Comparison of ENCODE assay signal across 24 cellular contexts in genomic region chr18:11251229-11251890, GRCh38.
DNase-seq lines count a peak whose midpoint lies in the region; ATAC-seq, FAIRE-seq and TF ChIP-seq lines count a peak whose summit lies in the region.
"Had no signal": no experiment of that assay in that cellular context is flagged by ENCODE, and none has a peak within 500 bp of the region (broad histone marks: within the 10 kb centered on the region; RNA-seq: fewer than 3 reads in every experiment).

No MANE protein-coding gene starts in this region.

- CTCF ChIA-PET in HepG2 (lab: Yijun Ruan, JAX; ENCODE audit: low intra/inter-chr PET ratio, low total read pairs) = no interaction called here
- CTCF ChIA-PET in activated CD4-positive, alpha-beta T cell treated with anti-CD3 and anti-CD28 coated beads, Interleukin-2, amount 10 ng/mL, durations not matched to agents 7 days and 5 days (lab: Charles Lee) = no interaction called here

- H3K4me3 ChIP-seq in right lobe of liver (no peak overlapping the region), HepG2 (replicated peaks in 1 of 3; ENCODE audit: insufficient read depth in 1 of 3, low read depth in 2 of 3, low read length in 3 of 3) (no peak overlapping the region)
- H3K4me3 ChIP-seq: heart right ventricle, vagina had no signal

- H3K4me1 ChIP-seq in right lobe of liver = peaks cover 0 to 9% (median 0%) of the 10 kb centered on the region in 4 donors
- no peaks in the 10 kb centered on the region for H3K4me1 ChIP-seq in HepG2 (ENCODE audit: insufficient read depth, low read length)
- H3K4me1 ChIP-seq: vagina had no signal

- H3K9me3 ChIP-seq in right lobe of liver = no peaks in the 10 kb centered on the region
- H3K9me3 ChIP-seq in HepG2 (ENCODE audit: low read length) = no peaks in the 10 kb centered on the region
- H3K9me3 ChIP-seq: heart right ventricle, vagina had no signal

- in situ Hi-C loops in HepG2 (cut with HindIII; ENCODE audit: extremely low pct_ligation_motif_present, low pct_unique_long_range_greater_than_20kb) = no loop called here

- H3K4me1 Mint-ChIP-seq in naive thymus-derived CD8-positive, alpha-beta T cell = no peaks in the 10 kb centered on the region
- no peaks in the 10 kb centered on the region for H3K4me1 Mint-ChIP-seq in activated CD4-positive, alpha-beta T cell treated with anti-CD3 and anti-CD28 coated beads, Interleukin-2, amount 10 ng/mL, durations not matched to agents 7 days and 5 days
- H3K4me1 Mint-ChIP-seq: activated CD4-positive, alpha-beta T cell treated with anti-CD3 and anti-CD28 coated beads for 36 hours had no signal

- ATAC-seq in right lobe of liver (peak; percentile 41 to 65 (median 54)), HepG2 (no peak), HG02678 (IDR thresholded peaks at IDR 0.05; ENCODE audit: unreplicated experiment) (no peak)
- no peak for ATAC-seq in naive thymus-derived CD8-positive, alpha-beta T cell
- ATAC-seq: activated CD4-positive, alpha-beta T cell treated with anti-CD3 and anti-CD28 coated beads for 36 hours; CD8-positive, alpha-beta T cell; PC-3 had no signal

- no peak for TF ChIP-seq RAD21 in HepG2 (CRISPR knock-in tag; IDR thresholded peaks at IDR 0.05)

- BruUV-seq in HepG2 (replicated peaks; lab: Mats Ljungman, UMichigan) = no TSS peak

- peaks cover 0 to 23% (median 2%) of the 10 kb centered on the region in 5 donors for H3K27me3 Mint-ChIP-seq in naive thymus-derived CD8-positive, alpha-beta T cell
- H3K27me3 Mint-ChIP-seq in activated CD4-positive, alpha-beta T cell treated with anti-CD3 and anti-CD28 coated beads, Interleukin-2, amount 10 ng/mL, durations not matched to agents 7 days and 5 days = no peaks in the 10 kb centered on the region

- intact Hi-C loops in right lobe of liver (cut with DNase I) = no loop called here
- intact Hi-C loops in HepG2 (cut with micrococcal nuclease; ENCODE audit: unreplicated experiment) = no loop called here

- POLR2A ChIA-PET in HepG2 (lab: Yijun Ruan, JAX) = no interaction called here
- POLR2A ChIA-PET in naive thymus-derived CD8-positive, alpha-beta T cell (lab: Charles Lee) = no interaction called here
- POLR2A ChIA-PET in activated CD4-positive, alpha-beta T cell treated with anti-CD3 and anti-CD28 coated beads, Interleukin-2, amount 10 ng/mL, durations not matched to agents 7 days and 5 days (lab: Charles Lee) = no interaction called here

- TF ChIP-seq EP300 in HepG2 (IDR thresholded peaks at IDR 0.05; ENCODE audit: low read depth in 2 of 2, low read length in 2 of 2) (no peak), HepG2 (CRISPR knock-in tag; IDR thresholded peaks at IDR 0.05; ENCODE audit: borderline replicate concordance) (no peak)

- no peak overlapping the region for H3K4me3 Mint-ChIP-seq in naive thymus-derived CD8-positive, alpha-beta T cell
- H3K4me3 Mint-ChIP-seq in activated CD4-positive, alpha-beta T cell treated with anti-CD3 and anti-CD28 coated beads, Interleukin-2, amount 10 ng/mL, durations not matched to agents 7 days and 5 days = no peak overlapping the region
- H3K4me3 Mint-ChIP-seq: activated CD4-positive, alpha-beta T cell treated with anti-CD3 and anti-CD28 coated beads for 36 hours; CD8-positive, alpha-beta T cell had no signal

- WGBS in right lobe of liver (ENCODE audit: insufficient coverage, low coverage, low lambda C conversion rate, missing lambda C conversion rate) = 24% methylated on average over 2 of the region's 2 CpGs
- 0% methylated on average over 2 of the region's 2 CpGs for WGBS in HepG2 (ENCODE audit: low lambda C conversion rate)

- H2AFZ ChIP-seq in HepG2 (ENCODE audit: low read length) = no peak overlapping the region

- H3K36me3 Mint-ChIP-seq in naive thymus-derived CD8-positive, alpha-beta T cell = no peaks in the 10 kb centered on the region
- no peaks in the 10 kb centered on the region for H3K36me3 Mint-ChIP-seq in activated CD4-positive, alpha-beta T cell treated with anti-CD3 and anti-CD28 coated beads, Interleukin-2, amount 10 ng/mL, durations not matched to agents 7 days and 5 days (ENCODE audit: low read depth)
- H3K36me3 Mint-ChIP-seq: CD8-positive, alpha-beta T cell had no signal

- H3K36me3 ChIP-seq in right lobe of liver (no peaks in the 10 kb centered on the region), HepG2 (replicated peaks in 1 of 2; ENCODE audit: control insufficient read depth in 1 of 2, insufficient read depth in 2 of 2, low read length in 2 of 2) (no peaks in the 10 kb centered on the region)
- H3K36me3 ChIP-seq: heart right ventricle, vagina had no signal

- no peak for TF ChIP-seq CTCF in right lobe of liver (IDR thresholded peaks at IDR 0.05)
- no peak for TF ChIP-seq CTCF in HepG2 (CRISPR knock-in tag; IDR thresholded peaks at IDR 0.05)
- no peak for TF ChIP-seq CTCF in GM20000 (IDR thresholded peaks at IDR 0.05; ENCODE audit: extremely low read depth, missing control alignments)

- H3K9me3 Mint-ChIP-seq in naive thymus-derived CD8-positive, alpha-beta T cell = peaks cover 0 to 13% (median 2%) of the 10 kb centered on the region in 9 donors
- no peaks in the 10 kb centered on the region for H3K9me3 Mint-ChIP-seq in activated CD4-positive, alpha-beta T cell treated with anti-CD3 and anti-CD28 coated beads, Interleukin-2, amount 10 ng/mL, durations not matched to agents 7 days and 5 days
- H3K9me3 Mint-ChIP-seq: CD8-positive, alpha-beta T cell had no signal

- H3K9ac ChIP-seq in HepG2 (ENCODE audit: insufficient read depth, low read depth, low read length) = no peak overlapping the region

- no peaks in the 10 kb centered on the region for H4K20me1 ChIP-seq in HepG2 (ENCODE audit: insufficient read depth, low read length)

- no peak overlapping the region for H3K4me2 ChIP-seq in HepG2 (ENCODE audit: low read depth, low read length)

- no peak overlapping the region for H3K27ac Mint-ChIP-seq in naive thymus-derived CD8-positive, alpha-beta T cell
- H3K27ac Mint-ChIP-seq in activated CD4-positive, alpha-beta T cell treated with anti-CD3 and anti-CD28 coated beads, Interleukin-2, amount 10 ng/mL, durations not matched to agents 7 days and 5 days = no peak overlapping the region
- H3K27ac Mint-ChIP-seq: activated CD4-positive, alpha-beta T cell treated with anti-CD3 and anti-CD28 coated beads for 36 hours; CD8-positive, alpha-beta T cell had no signal

- FAIRE-seq in HepG2 (lab: Jason Lieb, UNC) = no peak
- FAIRE-seq: keratinocyte had no signal

- no peaks in the 10 kb centered on the region for H3K79me2 ChIP-seq in HepG2 (ENCODE audit: insufficient read depth, low read length)

- H3K27ac ChIP-seq in right lobe of liver (no peak overlapping the region), HepG2 (ENCODE audit: extremely low read length, insufficient read depth, low read length) (no peak overlapping the region)
- H3K27ac ChIP-seq: epithelial cell of prostate, vagina had no signal

- no peaks in the 10 kb centered on the region for H3K27me3 ChIP-seq in right lobe of liver
- no peaks in the 10 kb centered on the region for H3K27me3 ChIP-seq in HepG2 (ENCODE audit: control insufficient read depth in 1 of 2, insufficient read depth in 2 of 2, low read length in 2 of 2)
- H3K27me3 ChIP-seq: heart right ventricle, vagina had no signal

- DNase-seq in right lobe of liver (no peak), HepG2 (ENCODE audit: low spot score) (no peak), astrocyte of the hippocampus (ENCODE audit: low read depth, low spot score) (peak; percentile 24), kidney tubule cell (ENCODE audit: low spot score) (peak; percentile 18), GM20000 (ENCODE audit: low spot score) (no peak)
- DNase-seq in naive thymus-derived CD8-positive, alpha-beta T cell = no peak
- no peak for DNase-seq in activated CD4-positive, alpha-beta T cell treated with anti-CD3 and anti-CD28 coated beads, Interleukin-2, amount 10 ng/mL, durations not matched to agents 7 days and 5 days
- DNase-seq: ACHN; activated CD4-positive, alpha-beta T cell treated with anti-CD3 and anti-CD28 coated beads for 36 hours; activated CD8-positive, alpha-beta memory T cell treated with anti-CD3 and anti-CD28 coated beads, Interleukin-2, amount 50 U/mL, for 4 hours; activated effector memory CD4-positive, alpha-beta T cell treated with anti-CD3 and anti-CD28 coated beads, Interleukin-2, amount 50 U/mL, for 16 hours; anterior cingulate cortex; CD8-positive, alpha-beta T cell; DND-41; heart right ventricle; midbrain; NCI-H187 treated with DMSO at 0.1 percent for 48 hours; NCI-H69; PC-3; T-helper 9 cell had no signal

- TF ChIP-seq POLR2A in right lobe of liver (IDR thresholded peaks at IDR 0.05) = no peak
- TF ChIP-seq POLR2A in HepG2 (IDR thresholded peaks at IDR 0.05; ENCODE audit: insufficient read depth in 1 of 2, low read depth in 2 of 2, low read length in 2 of 2) = no peak

TF ChIP-seq in HepG2, 621 proteins besides CTCF, POLR2A, EP300 and RAD21:
- no peak for TF ChIP-seq ZNF326 (CRISPR knock-in tag; IDR thresholded peaks at IDR 0.05; ENCODE audit: borderline replicate concordance)
- no peak for TF ChIP-seq ZNF205 (CRISPR knock-in tag; IDR thresholded peaks at IDR 0.05)
- TF ChIP-seq HCFC1 (IDR thresholded peaks at IDR 0.05; ENCODE audit: low read depth, low read length) = no peak
- TF ChIP-seq NKX3-1 (CRISPR knock-in tag; IDR thresholded peaks at IDR 0.05) = no peak
- no peak for TF ChIP-seq ZBTB38 (CRISPR knock-in tag; IDR thresholded peaks at IDR 0.05)
- no peak for TF ChIP-seq HOXA5 (CRISPR knock-in tag; IDR thresholded peaks at IDR 0.05)
- TF ChIP-seq ATF1 (CRISPR knock-in tag; IDR thresholded peaks at IDR 0.05) = no peak
- TF ChIP-seq REXO4 (CRISPR knock-in tag; IDR thresholded peaks at IDR 0.05; ENCODE audit: borderline replicate concordance) = no peak
- TF ChIP-seq TCF7L2 (IDR thresholded peaks at IDR 0.05; ENCODE audit: low read depth, low read length) = no peak
- TF ChIP-seq NFE2L2 (IDR thresholded peaks at IDR 0.05; ENCODE audit: low read length) = no peak
- TF ChIP-seq MTF1 (CRISPR knock-in tag; IDR thresholded peaks at IDR 0.05) = no peak
- no peak for TF ChIP-seq ZBTB1 (CRISPR knock-in tag; IDR thresholded peaks at IDR 0.05; ENCODE audit: borderline replicate concordance)
- TF ChIP-seq TEAD2 (CRISPR knock-in tag; IDR thresholded peaks at IDR 0.05) = no peak
- no peak for TF ChIP-seq KLF13 (CRISPR knock-in tag; IDR thresholded peaks at IDR 0.05)
- TF ChIP-seq HDAC1 (CRISPR knock-in tag; IDR thresholded peaks at IDR 0.05) = no peak
- TF ChIP-seq ZNF501 (CRISPR knock-in tag; IDR thresholded peaks at IDR 0.05) = no peak
- no peak for TF ChIP-seq ZMAT5 (CRISPR knock-in tag; IDR thresholded peaks at IDR 0.05; ENCODE audit: borderline replicate concordance, low read depth)

Comparison
In these comparisons a context has a peak if more than half of its experiments do, and no peak if none do; other contexts are left out.
1. ATAC-seq: peak in right lobe of liver (4 of 4); none in HepG2 (single experiment), naive thymus-derived CD8-positive, alpha-beta T cell (0 of 2) and HG02678 (single experiment).
2. DNase-seq: peak in astrocyte of the hippocampus (single experiment) and kidney tubule cell (single experiment); none in right lobe of liver (0 of 3), HepG2 (single experiment), naive thymus-derived CD8-positive, alpha-beta T cell (0 of 10), activated CD4-positive, alpha-beta T cell treated with anti-CD3 and anti-CD28 coated beads, Interleukin-2, amount 10 ng/mL, durations not matched to agents 7 days and 5 days (single experiment) and GM20000 (single experiment).